Comparison of ENCODE assay signal across 38 cellular contexts in genomic region chr7:98483964-98484545, GRCh38.
"Had no signal": no experiment of that assay in that cellular context is flagged by ENCODE, and none has a peak within 500 bp of the region (broad histone marks: within the 10 kb centered on the region; RNA-seq: fewer than 3 reads in every experiment).

No MANE protein-coding gene starts in this region.

- H3K36me3 Mint-ChIP-seq: activated CD8-positive, alpha-beta memory T cell treated with anti-CD3 and anti-CD28 coated beads, Interleukin-2, amount 10 ng/mL, durations not matched to agents 7 days and 5 days; activated naive CD4-positive, alpha-beta T cell treated with anti-CD3 and anti-CD28 coated beads, Interleukin-2, amount 50 U/mL, for 24 hours; activated naive CD8-positive, alpha-beta T cell treated with anti-CD3 and anti-CD28 coated beads for 36 hours; brain; T-cell had no signal

- H3K9me3 Mint-ChIP-seq: activated B cell treated with CpG ODN at 0.5 μM for 24 hours; activated naive CD4-positive, alpha-beta T cell treated with anti-CD3 and anti-CD28 coated beads for 36 hours; activated naive CD4-positive, alpha-beta T cell treated with anti-CD3 and anti-CD28 coated beads, Interleukin-2, amount 50 U/mL, for 24 hours; activated naive CD8-positive, alpha-beta T cell treated with anti-CD3 and anti-CD28 coated beads for 36 hours; activated T-helper 2 cell treated with anti-CD3 and anti-CD28 coated beads, Interferon-gamma antibody, Interleukin-2, Interleukin-4, amounts not matched to agents 10 μg/mL and 5 μg/mL and 100 μg/mL, durations not matched to agents 14 hours and 24 hours and 36 hours; T-cell had no signal

- H3K4me3 Mint-ChIP-seq: activated B cell treated with CpG ODN at 0.5 μM for 24 hours; activated CD8-positive, alpha-beta memory T cell treated with anti-CD3 and anti-CD28 coated beads, Interleukin-2, amount 10 ng/mL, durations not matched to agents 7 days and 5 days; activated CD8-positive, alpha-beta T cell treated with anti-CD3 and anti-CD28 coated beads, Interleukin-2, amount 10 ng/mL, durations not matched to agents 7 days and 5 days; activated naive CD4-positive, alpha-beta T cell treated with anti-CD3 and anti-CD28 coated beads for 36 hours; activated naive CD4-positive, alpha-beta T cell treated with anti-CD3 and anti-CD28 coated beads, Interleukin-2, amount 50 U/mL, for 24 hours; activated naive CD8-positive, alpha-beta T cell treated with anti-CD3 and anti-CD28 coated beads for 36 hours; activated naive CD8-positive, alpha-beta T cell treated with anti-CD3 and anti-CD28 coated beads, Interleukin-2, amount 50 U/mL, for 24 hours; activated T-helper 1 cell treated with anti-CD3 and anti-CD28 coated beads, Interleukin-12 subunit alpha, Interleukin-12 subunit beta, Interleukin-2, Interleukin-4 antibody, amounts not matched to agents 30 ng/mL and 10 ng/mL and 1 ng/mL, durations not matched to agents 14 hours and 24 hours and 36 hours; brain; effector memory CD8-positive, alpha-beta T cell; T-cell; T-helper 17 cell; T-helper 2 cell treated with Interferon-gamma antibody and Interleukin-4, amounts not matched to agents 5 μg/mL and 100 μg/mL, for 36 hours had no signal

- H3K27ac Mint-ChIP-seq: activated B cell treated with CpG ODN at 0.5 μM for 24 hours; activated CD8-positive, alpha-beta memory T cell treated with anti-CD3 and anti-CD28 coated beads, Interleukin-2, amount 10 ng/mL, durations not matched to agents 7 days and 5 days; activated CD8-positive, alpha-beta T cell treated with anti-CD3 and anti-CD28 coated beads, Interleukin-2, amount 10 ng/mL, durations not matched to agents 7 days and 5 days; activated naive CD4-positive, alpha-beta T cell treated with anti-CD3 and anti-CD28 coated beads for 36 hours; activated naive CD4-positive, alpha-beta T cell treated with anti-CD3 and anti-CD28 coated beads, Interleukin-2, amount 50 U/mL, for 24 hours; activated naive CD8-positive, alpha-beta T cell treated with anti-CD3 and anti-CD28 coated beads for 36 hours; activated naive CD8-positive, alpha-beta T cell treated with anti-CD3 and anti-CD28 coated beads, Interleukin-2, amount 50 U/mL, for 24 hours; activated T-helper 1 cell treated with anti-CD3 and anti-CD28 coated beads, Interleukin-12 subunit alpha, Interleukin-12 subunit beta, Interleukin-2, Interleukin-4 antibody, amounts not matched to agents 30 ng/mL and 10 ng/mL and 1 ng/mL, durations not matched to agents 14 hours and 24 hours and 36 hours; activated T-helper 2 cell treated with anti-CD3 and anti-CD28 coated beads, Interferon-gamma antibody, Interleukin-2, Interleukin-4, amounts not matched to agents 10 μg/mL and 5 μg/mL and 100 μg/mL, durations not matched to agents 14 hours and 24 hours and 36 hours; effector memory CD8-positive, alpha-beta T cell; T-cell; T-helper 17 cell; T-helper 2 cell treated with Interferon-gamma antibody and Interleukin-4, amounts not matched to agents 5 μg/mL and 100 μg/mL, for 36 hours had no signal

- H3K36me3 ChIP-seq: adrenal gland, ascending aorta, breast epithelium, cardiac muscle cell, esophagus muscularis mucosa, gastrocnemius medialis, WERI-Rb-1 had no signal

- H3K27me3 Mint-ChIP-seq: activated B cell treated with CpG ODN at 0.5 μM for 24 hours; activated CD8-positive, alpha-beta memory T cell treated with anti-CD3 and anti-CD28 coated beads, Interleukin-2, amount 10 ng/mL, durations not matched to agents 7 days and 5 days had no signal

- H3K9me3 ChIP-seq: adrenal gland, ascending aorta, gastrocnemius medialis had no signal

- H3K27ac ChIP-seq: adrenal gland, ascending aorta, breast epithelium, cardiac muscle cell, esophagus muscularis mucosa, foreskin keratinocyte, gastrocnemius medialis, WERI-Rb-1 had no signal

- H3K4me1 Mint-ChIP-seq: activated B cell treated with CpG ODN at 0.5 μM for 24 hours; activated CD8-positive, alpha-beta memory T cell treated with anti-CD3 and anti-CD28 coated beads, Interleukin-2, amount 10 ng/mL, durations not matched to agents 7 days and 5 days; activated naive CD4-positive, alpha-beta T cell treated with anti-CD3 and anti-CD28 coated beads, Interleukin-2, amount 50 U/mL, for 24 hours; activated naive CD8-positive, alpha-beta T cell treated with anti-CD3 and anti-CD28 coated beads for 36 hours; activated naive CD8-positive, alpha-beta T cell treated with anti-CD3 and anti-CD28 coated beads, Interleukin-2, amount 50 U/mL, for 24 hours; brain; T-cell; T-helper 17 cell had no signal

- H3K27me3 ChIP-seq: adrenal gland, ascending aorta, cardiac muscle cell, foreskin keratinocyte, gastrocnemius medialis had no signal

- H3K4me1 ChIP-seq: adrenal gland, ascending aorta, breast epithelium, esophagus muscularis mucosa, foreskin keratinocyte, gastrocnemius medialis had no signal

- H3K4me3 ChIP-seq: adrenal gland, ascending aorta, breast epithelium, cardiac muscle cell, esophagus muscularis mucosa, gastrocnemius medialis had no signal

- DNase-seq: activated B cell treated with CpG ODN at 0.5 μM for 24 hours; activated CD4-positive, alpha-beta T cell treated with anti-CD3 and anti-CD28 coated beads for 48 hours; activated CD4-positive, alpha-beta T cell treated with anti-CD3 and anti-CD28 coated beads, Interleukin-2, amount 50 U/mL, for 1 hour; activated CD4-positive, alpha-beta T cell treated with anti-CD3 and anti-CD28 coated beads, Interleukin-2, amount 50 U/mL, for 48 hours; activated CD8-positive, alpha-beta memory T cell treated with anti-CD3 and anti-CD28 coated beads, Interleukin-2, amount 10 ng/mL, durations not matched to agents 7 days and 5 days; activated CD8-positive, alpha-beta memory T cell treated with anti-CD3 and anti-CD28 coated beads, Interleukin-2, amount 50 U/mL, for 4 hours; activated CD8-positive, alpha-beta T cell treated with anti-CD3 and anti-CD28 coated beads, Interleukin-2, amount 10 ng/mL, durations not matched to agents 7 days and 5 days; activated gamma-delta T cell treated with Interleukin-2 at 50 U/mL for 16 hours; activated naive CD4-positive, alpha-beta T cell treated with anti-CD3 and anti-CD28 coated beads for 36 hours; activated naive CD8-positive, alpha-beta T cell treated with anti-CD3 and anti-CD28 coated beads for 36 hours; activated naive CD8-positive, alpha-beta T cell treated with anti-CD3 and anti-CD28 coated beads, Interleukin-2, amount 50 U/mL, for 24 hours; activated T-cell treated with anti-CD3 and anti-CD28 coated beads, Interleukin-2, amount 50 U/mL, for 1 hour; activated T-cell treated with anti-CD3 and anti-CD28 coated beads, Interleukin-2, amount 50 U/mL, for 48 hours; adrenal gland; amygdala; central memory CD4-positive, alpha-beta T cell; cerebellar nuclear complex; cortex of kidney; dermis blood vessel endothelial cell; effector CD4-positive, alpha-beta T cell; effector memory CD8-positive, alpha-beta T cell; erythroblast; foreskin keratinocyte; gastrocnemius medialis; SW 1271; T-cell; T-helper 17 cell; T1000; WERI-Rb-1 had no signal
